16 cellular contexts compared by ENCODE assay signal in genomic region chr13:43983373-43983772, GRCh38.
DNase-seq lines count a peak whose midpoint lies in the region; ATAC-seq, FAIRE-seq and TF ChIP-seq lines count a peak whose summit lies in the region.
"Had no signal": no experiment of that assay in that cellular context is flagged by ENCODE, and none has a peak within 500 bp of the region (broad histone marks: within the 10 kb centered on the region; RNA-seq: fewer than 3 reads in every experiment).

No MANE protein-coding gene starts in this region.

- H3K27me3 ChIP-seq in left ventricle myocardium inferior (ENCODE audit: low read depth) = no peaks in the 10 kb centered on the region
- no peaks in the 10 kb centered on the region for H3K27me3 ChIP-seq in bronchial epithelial cell (ENCODE audit: control insufficient read depth, insufficient read depth, low read length)
- no peaks in the 10 kb centered on the region for H3K27me3 ChIP-seq in left lung
- H3K27me3 ChIP-seq: BLaER1 treated with 17β-estradiol and CSF1 and Interleukin-3, amounts not matched to agents 10 nM and 100 nM had no signal

- ATAC-seq in Right ventricle myocardium inferior (no peak), left lung (no peak), GM21723 (IDR thresholded peaks at IDR 0.05; ENCODE audit: unreplicated experiment) (no peak), GM18520 (IDR thresholded peaks at IDR 0.05; ENCODE audit: unreplicated experiment) (no peak)

- DNase-seq in left ventricle myocardium inferior (no peak), Right ventricle myocardium inferior (ENCODE audit: missing footprints) (no peak), bronchial epithelial cell (ENCODE audit: low read depth) (peak; percentile 36), glutamatergic neuron (no peak), left lung (no peak)
- no peak for DNase-seq in effector CD8-positive, alpha-beta T cell (lab: John Stamatoyannopoulos, UW)
- DNase-seq: ACHN; Calu3; CD4-positive, CD25-positive, alpha-beta regulatory T cell; DMS 273 treated with DMSO at 0.1 percent for 48 hours; GM23248; H7 had no signal

- peaks cover 31% of the 10 kb centered on the region for H3K4me1 ChIP-seq in left ventricle myocardium inferior
- H3K4me1 ChIP-seq in left lung = peaks cover 0 to 2% of the 10 kb centered on the region in 2 donors

- no peaks in the 10 kb centered on the region for H3K9me3 ChIP-seq in left ventricle myocardium inferior (replicated peaks)
- H3K9me3 ChIP-seq in left lung = no peaks in the 10 kb centered on the region

- intact Hi-C loops in left ventricle myocardium inferior (cut with micrococcal nuclease) (no loop called here), Right ventricle myocardium inferior (cut with DNase I) (no loop called here), left lung (cut with DNase I) (no loop called here)

- FAIRE-seq in bronchial epithelial cell (lab: Jason Lieb, UNC) = no peak

- no peak overlapping the region for H3K4me3 Mint-ChIP-seq in glutamatergic neuron (ENCODE audit: unreplicated experiment)
- H3K4me3 Mint-ChIP-seq: CD4-positive, CD25-positive, alpha-beta regulatory T cell had no signal

- TF ChIP-seq CTCF in left ventricle myocardium inferior (IDR thresholded peaks at IDR 0.05; ENCODE audit: borderline replicate concordance) (no peak), bronchial epithelial cell (IDR thresholded peaks at IDR 0.05; ENCODE audit: insufficient read depth, low read length, severe bottlenecking) (no peak), glutamatergic neuron (IDR thresholded peaks at IDR 0.05; ENCODE audit: partially characterized antibody, unreplicated experiment) (no peak), left lung (IDR thresholded peaks at IDR 0.05) (no peak)

- peaks cover 17% of the 10 kb centered on the region for H3K4me1 Mint-ChIP-seq in glutamatergic neuron (ENCODE audit: low read depth, unreplicated experiment)
- H3K4me1 Mint-ChIP-seq: CD4-positive, CD25-positive, alpha-beta regulatory T cell had no signal

- peak overlapping the region; percentile 63 for H3K27ac Mint-ChIP-seq in glutamatergic neuron (ENCODE audit: unreplicated experiment)
- H3K27ac Mint-ChIP-seq: CD4-positive, CD25-positive, alpha-beta regulatory T cell had no signal

- H3K27ac ChIP-seq in left ventricle myocardium inferior (replicated peaks) (peak overlapping the region; percentile 7), left lung (no peak overlapping the region)
- H3K27ac ChIP-seq: BLaER1 treated with 17β-estradiol and CSF1 and Interleukin-3, amounts not matched to agents 10 nM and 100 nM; GM23248; HL-60 had no signal

- H3K4me3 ChIP-seq in left ventricle myocardium inferior = no peak overlapping the region
- no peak overlapping the region for H3K4me3 ChIP-seq in bronchial epithelial cell (ENCODE audit: low read depth, low read length)
- H3K4me3 ChIP-seq in left lung = no peak overlapping the region
- H3K4me3 ChIP-seq: BLaER1 treated with 17β-estradiol and CSF1 and Interleukin-3, amounts not matched to agents 10 nM and 100 nM; GM23248 had no signal

- no peaks in the 10 kb centered on the region for H3K36me3 Mint-ChIP-seq in glutamatergic neuron (ENCODE audit: unreplicated experiment)
- H3K36me3 Mint-ChIP-seq: CD4-positive, CD25-positive, alpha-beta regulatory T cell had no signal

- H3K27me3 Mint-ChIP-seq in glutamatergic neuron (ENCODE audit: unreplicated experiment) = no peaks in the 10 kb centered on the region

- peaks cover 2% of the 10 kb centered on the region for H3K9me3 Mint-ChIP-seq in glutamatergic neuron (ENCODE audit: unreplicated experiment)

- H3K36me3 ChIP-seq in left ventricle myocardium inferior (no peaks in the 10 kb centered on the region), bronchial epithelial cell (ENCODE audit: control insufficient read depth, insufficient read depth, low read length) (no peaks in the 10 kb centered on the region), left lung (no peaks in the 10 kb centered on the region)
- H3K36me3 ChIP-seq: BLaER1 treated with 17β-estradiol and CSF1 and Interleukin-3, amounts not matched to agents 10 nM and 100 nM had no signal
